1 cellular context compared by ENCODE assay signal in the genomic region with DNA sequence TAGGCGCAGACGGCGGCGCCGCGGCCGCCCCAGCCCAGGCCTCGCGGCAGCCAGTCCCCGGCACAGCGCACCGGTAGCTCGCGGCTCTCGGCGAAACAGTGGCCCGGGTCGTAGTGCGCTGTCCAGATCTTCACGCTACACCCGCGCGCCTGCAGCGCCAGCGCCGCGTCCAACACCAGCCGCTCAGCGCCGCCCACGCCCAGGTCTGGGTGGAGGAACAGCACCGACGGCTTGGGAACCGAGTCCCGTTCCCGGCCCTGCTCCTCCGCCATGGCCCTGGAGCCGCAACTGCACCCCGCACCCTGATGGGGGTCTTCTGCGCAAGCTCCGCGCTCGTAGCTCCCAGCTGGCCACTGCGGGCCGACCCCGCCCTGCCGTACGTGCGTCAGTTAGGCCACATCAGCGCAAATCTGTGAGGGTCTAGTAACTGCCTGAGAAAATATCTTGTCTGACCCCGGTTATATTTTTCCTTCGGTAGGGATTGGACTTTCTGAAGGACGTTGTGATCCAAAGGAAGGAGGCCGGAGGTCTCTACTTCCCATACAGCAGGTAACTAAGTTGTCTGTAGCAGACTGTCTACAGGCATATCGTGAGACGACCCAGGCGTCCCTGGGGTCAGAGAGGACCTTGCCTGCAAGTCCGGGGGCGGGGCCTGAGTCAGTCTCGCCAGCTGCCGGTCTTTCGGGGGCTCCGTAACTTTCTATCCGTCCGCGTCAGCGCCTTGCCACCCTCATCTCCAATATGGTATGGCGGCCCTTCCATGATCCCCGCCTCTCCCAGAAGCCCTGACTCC.
A peak's percentile ranks its signal among the peaks of the same experiment; 100 is the strongest.
TF ChIP-seq lines count a peak whose summit lies in the region.

A gene with protein sequence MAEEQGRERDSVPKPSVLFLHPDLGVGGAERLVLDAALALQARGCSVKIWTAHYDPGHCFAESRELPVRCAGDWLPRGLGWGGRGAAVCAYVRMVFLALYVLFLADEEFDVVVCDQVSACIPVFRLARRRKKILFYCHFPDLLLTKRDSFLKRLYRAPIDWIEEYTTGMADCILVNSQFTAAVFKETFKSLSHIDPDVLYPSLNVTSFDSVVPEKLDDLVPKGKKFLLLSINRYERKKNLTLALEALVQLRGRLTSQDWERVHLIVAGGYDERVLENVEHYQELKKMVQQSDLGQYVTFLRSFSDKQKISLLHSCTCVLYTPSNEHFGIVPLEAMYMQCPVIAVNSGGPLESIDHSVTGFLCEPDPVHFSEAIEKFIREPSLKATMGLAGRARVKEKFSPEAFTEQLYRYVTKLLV (minus strand): TSS at position 320 of the 793 bp plus-strand sequence. CDS start 48 bp downstream, at position 272.
A gene (plus strand): TSS at position 660 of the 793 bp plus-strand sequence. CDS start 82 bp downstream, at position 742.

TF ChIP-seq in K562, 482 proteins besides CTCF, POLR2A, EP300 and RAD21 (continued from another document and continues in another):
- TF ChIP-seq, protein P1, sequence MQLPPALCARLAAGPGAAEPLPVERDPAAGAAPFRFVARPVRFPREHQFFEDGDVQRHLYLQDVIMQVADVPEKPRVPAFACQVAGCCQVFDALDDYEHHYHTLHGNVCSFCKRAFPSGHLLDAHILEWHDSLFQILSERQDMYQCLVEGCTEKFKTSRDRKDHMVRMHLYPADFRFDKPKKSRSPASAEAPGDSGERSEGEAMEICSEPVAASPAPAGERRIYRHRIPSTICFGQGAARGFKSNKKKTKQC (CRISPR knock-in tag; IDR thresholded peaks at IDR 0.05), result no peak
- TF ChIP-seq RBBP5 (IDR thresholded peaks at IDR 0.05; ENCODE audit: borderline replicate concordance, insufficient read depth, low read length, poor library complexity, severe bottlenecking) (peak; percentile 88), NEUROD1 (IDR thresholded peaks at IDR 0.05; ENCODE audit: borderline replicate concordance, low read depth, low read length, partially characterized antibody) (peak; percentile 90), YY1 (IDR thresholded peaks at IDR 0.05; ENCODE audit: borderline replicate concordance in 1 of 3, control insufficient read depth in 1 of 3, extremely low read depth in 1 of 3, insufficient read depth in 3 of 3, insufficient read length in 1 of 3, insufficient replicate concordance in 2 of 3, low read depth in 1 of 3, low read length in 2 of 3) (peak; percentile 30 to 81 (median 65)), KLF1 (tag; IDR thresholded peaks at IDR 0.05) (peak; percentile 66; the same call in 1 of the 2 replicates), ZNF24 (IDR thresholded peaks at IDR 0.05) (0 out of 2 replicates have a peak, but pooled peaks have one; percentile 49), CHCHD3 (CRISPR knock-in tag; IDR thresholded peaks at IDR 0.05) (no peak), MAFG (tag; conservative IDR thresholded peaks at IDR 0.05) (peak; percentile 72), ZNF584 (CRISPR knock-in tag; IDR thresholded peaks at IDR 0.05; ENCODE audit: low read depth) (no peak), ZNF41 (CRISPR knock-in tag; conservative IDR thresholded peaks at IDR 0.05) (no peak), ZNF12 (CRISPR knock-in tag; IDR thresholded peaks at IDR 0.05) (0 out of 2 replicates have a peak, but pooled peaks have one; percentile 16), HSF4 (CRISPR knock-in tag; IDR thresholded peaks at IDR 0.05; ENCODE audit: borderline replicate concordance) (no peak), HCFC1 (IDR thresholded peaks at IDR 0.05; ENCODE audit: low read depth, low read length) (peak; percentile 67; the same call in 1 of the 2 replicates), ZNF232 (CRISPR knock-in tag; IDR thresholded peaks at IDR 0.05) (0 out of 2 replicates have a peak, but pooled peaks have one; percentile 79), SIN3A (IDR thresholded peaks at IDR 0.05; ENCODE audit: borderline replicate concordance in 2 of 2, control insufficient read depth in 1 of 2, low read depth in 2 of 2, low read length in 2 of 2) (peak; percentile 45 to 98; a peak in 3 of 4 replicates), FOXK1 (CRISPR knock-in tag; IDR thresholded peaks at IDR 0.05; ENCODE audit: borderline replicate concordance) (peak; percentile 29; the same call in 1 of the 2 replicates), NONO (IDR thresholded peaks at IDR 0.05; ENCODE audit: low read depth in 2 of 2, low read length in 1 of 2) (peak in 1 of 2 experiments; percentile 81; a peak in 2 of 4 replicates), TCF7L2 (IDR thresholded peaks at IDR 0.05; ENCODE audit: low read depth, low read length) (no peak), HDAC3 (IDR thresholded peaks at IDR 0.05; ENCODE audit: borderline replicate concordance, partially characterized antibody) (peak; percentile 58), RB1 (IDR thresholded peaks at IDR 0.05; ENCODE audit: low read depth) (peak; percentile 53), DIDO1 (tag; IDR thresholded peaks at IDR 0.05; ENCODE audit: low read depth) (peak; percentile 77), NR2F6 (CRISPR knock-in tag; IDR thresholded peaks at IDR 0.05) (no peak), CHD1 (IDR thresholded peaks at IDR 0.05; ENCODE audit: low read length) (peak; percentile 24), PHF20 (IDR thresholded peaks at IDR 0.05; ENCODE audit: partially characterized antibody) (peak; percentile 75), POLR2G (IDR thresholded peaks at IDR 0.05; ENCODE audit: low read depth, low read length) (peak; percentile 97), TEAD4 (IDR thresholded peaks at IDR 0.05; ENCODE audit: low read length) (peak; percentile 14; the same call in 1 of the 2 replicates), TEAD4 (CRISPR knock-in tag; IDR thresholded peaks at IDR 0.05; ENCODE audit: borderline replicate concordance) (no peak), MAZ (CRISPR knock-in tag; conservative IDR thresholded peaks at IDR 0.05 in 1 of 2, IDR thresholded peaks at IDR 0.05 in 1 of 2) (peak; percentile 77 to 82), NCOR1 (IDR thresholded peaks at IDR 0.05) (peak; percentile 14; the same call in 1 of the 2 replicates), OTX1 (CRISPR knock-in tag; IDR thresholded peaks at IDR 0.05) (0 out of 2 replicates have a peak, but pooled peaks have one; percentile 14), MBD2 (IDR thresholded peaks at IDR 0.05; ENCODE audit: borderline replicate concordance, low read depth) (peak; percentile 35; the same call in 1 of the 2 replicates)
- TF ChIP-seq, protein P2, sequence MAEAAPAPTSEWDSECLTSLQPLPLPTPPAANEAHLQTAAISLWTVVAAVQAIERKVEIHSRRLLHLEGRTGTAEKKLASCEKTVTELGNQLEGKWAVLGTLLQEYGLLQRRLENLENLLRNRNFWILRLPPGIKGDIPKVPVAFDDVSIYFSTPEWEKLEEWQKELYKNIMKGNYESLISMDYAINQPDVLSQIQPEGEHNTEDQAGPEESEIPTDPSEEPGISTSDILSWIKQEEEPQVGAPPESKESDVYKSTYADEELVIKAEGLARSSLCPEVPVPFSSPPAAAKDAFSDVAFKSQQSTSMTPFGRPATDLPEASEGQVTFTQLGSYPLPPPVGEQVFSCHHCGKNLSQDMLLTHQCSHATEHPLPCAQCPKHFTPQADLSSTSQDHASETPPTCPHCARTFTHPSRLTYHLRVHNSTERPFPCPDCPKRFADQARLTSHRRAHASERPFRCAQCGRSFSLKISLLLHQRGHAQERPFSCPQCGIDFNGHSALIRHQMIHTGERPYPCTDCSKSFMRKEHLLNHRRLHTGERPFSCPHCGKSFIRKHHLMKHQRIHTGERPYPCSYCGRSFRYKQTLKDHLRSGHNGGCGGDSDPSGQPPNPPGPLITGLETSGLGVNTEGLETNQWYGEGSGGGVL (CRISPR knock-in tag; IDR thresholded peaks at IDR 0.05), result no peak
- TF ChIP-seq, protein P3, sequence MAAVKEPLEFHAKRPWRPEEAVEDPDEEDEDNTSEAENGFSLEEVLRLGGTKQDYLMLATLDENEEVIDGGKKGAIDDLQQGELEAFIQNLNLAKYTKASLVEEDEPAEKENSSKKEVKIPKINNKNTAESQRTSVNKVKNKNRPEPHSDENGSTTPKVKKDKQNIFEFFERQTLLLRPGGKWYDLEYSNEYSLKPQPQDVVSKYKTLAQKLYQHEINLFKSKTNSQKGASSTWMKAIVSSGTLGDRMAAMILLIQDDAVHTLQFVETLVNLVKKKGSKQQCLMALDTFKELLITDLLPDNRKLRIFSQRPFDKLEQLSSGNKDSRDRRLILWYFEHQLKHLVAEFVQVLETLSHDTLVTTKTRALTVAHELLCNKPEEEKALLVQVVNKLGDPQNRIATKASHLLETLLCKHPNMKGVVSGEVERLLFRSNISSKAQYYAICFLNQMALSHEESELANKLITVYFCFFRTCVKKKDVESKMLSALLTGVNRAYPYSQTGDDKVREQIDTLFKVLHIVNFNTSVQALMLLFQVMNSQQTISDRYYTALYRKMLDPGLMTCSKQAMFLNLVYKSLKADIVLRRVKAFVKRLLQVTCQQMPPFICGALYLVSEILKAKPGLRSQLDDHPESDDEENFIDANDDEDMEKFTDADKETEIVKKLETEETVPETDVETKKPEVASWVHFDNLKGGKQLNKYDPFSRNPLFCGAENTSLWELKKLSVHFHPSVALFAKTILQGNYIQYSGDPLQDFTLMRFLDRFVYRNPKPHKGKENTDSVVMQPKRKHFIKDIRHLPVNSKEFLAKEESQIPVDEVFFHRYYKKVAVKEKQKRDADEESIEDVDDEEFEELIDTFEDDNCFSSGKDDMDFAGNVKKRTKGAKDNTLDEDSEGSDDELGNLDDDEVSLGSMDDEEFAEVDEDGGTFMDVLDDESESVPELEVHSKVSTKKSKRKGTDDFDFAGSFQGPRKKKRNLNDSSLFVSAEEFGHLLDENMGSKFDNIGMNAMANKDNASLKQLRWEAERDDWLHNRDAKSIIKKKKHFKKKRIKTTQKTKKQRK (IDR thresholded peaks at IDR 0.05; ENCODE audit: borderline replicate concordance, low read depth, low read length), result no peak
- TF ChIP-seq, protein P4, sequence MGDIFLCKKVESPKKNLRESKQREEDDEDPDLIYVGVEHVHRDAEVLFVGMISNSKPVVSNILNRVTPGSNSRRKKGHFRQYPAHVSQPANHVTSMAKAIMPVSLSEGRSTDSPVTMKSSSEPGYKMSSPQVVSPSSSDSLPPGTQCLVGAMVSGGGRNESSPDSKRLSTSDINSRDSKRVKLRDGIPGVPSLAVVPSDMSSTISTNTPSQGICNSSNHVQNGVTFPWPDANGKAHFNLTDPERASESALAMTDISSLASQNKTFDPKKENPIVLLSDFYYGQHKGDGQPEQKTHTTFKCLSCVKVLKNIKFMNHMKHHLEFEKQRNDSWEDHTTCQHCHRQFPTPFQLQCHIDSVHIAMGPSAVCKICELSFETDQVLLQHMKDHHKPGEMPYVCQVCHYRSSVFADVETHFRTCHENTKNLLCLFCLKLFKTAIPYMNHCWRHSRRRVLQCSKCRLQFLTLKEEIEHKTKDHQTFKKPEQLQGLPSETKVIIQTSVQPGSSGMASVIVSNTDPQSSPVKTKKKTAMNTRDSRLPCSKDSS (IDR thresholded peaks at IDR 0.05; ENCODE audit: low read depth, partially characterized antibody), result no peak
- TF ChIP-seq, protein P5, sequence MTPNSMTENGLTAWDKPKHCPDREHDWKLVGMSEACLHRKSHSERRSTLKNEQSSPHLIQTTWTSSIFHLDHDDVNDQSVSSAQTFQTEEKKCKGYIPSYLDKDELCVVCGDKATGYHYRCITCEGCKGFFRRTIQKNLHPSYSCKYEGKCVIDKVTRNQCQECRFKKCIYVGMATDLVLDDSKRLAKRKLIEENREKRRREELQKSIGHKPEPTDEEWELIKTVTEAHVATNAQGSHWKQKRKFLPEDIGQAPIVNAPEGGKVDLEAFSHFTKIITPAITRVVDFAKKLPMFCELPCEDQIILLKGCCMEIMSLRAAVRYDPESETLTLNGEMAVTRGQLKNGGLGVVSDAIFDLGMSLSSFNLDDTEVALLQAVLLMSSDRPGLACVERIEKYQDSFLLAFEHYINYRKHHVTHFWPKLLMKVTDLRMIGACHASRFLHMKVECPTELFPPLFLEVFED (CRISPR knock-in tag; conservative IDR thresholded peaks at IDR 0.05), result no peak
- TF ChIP-seq, protein P6, sequence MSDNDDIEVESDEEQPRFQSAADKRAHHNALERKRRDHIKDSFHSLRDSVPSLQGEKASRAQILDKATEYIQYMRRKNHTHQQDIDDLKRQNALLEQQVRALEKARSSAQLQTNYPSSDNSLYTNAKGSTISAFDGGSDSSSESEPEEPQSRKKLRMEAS (CRISPR knock-in tag; IDR thresholded peaks at IDR 0.05), result peak; percentile 63
- TF ChIP-seq, protein P7, sequence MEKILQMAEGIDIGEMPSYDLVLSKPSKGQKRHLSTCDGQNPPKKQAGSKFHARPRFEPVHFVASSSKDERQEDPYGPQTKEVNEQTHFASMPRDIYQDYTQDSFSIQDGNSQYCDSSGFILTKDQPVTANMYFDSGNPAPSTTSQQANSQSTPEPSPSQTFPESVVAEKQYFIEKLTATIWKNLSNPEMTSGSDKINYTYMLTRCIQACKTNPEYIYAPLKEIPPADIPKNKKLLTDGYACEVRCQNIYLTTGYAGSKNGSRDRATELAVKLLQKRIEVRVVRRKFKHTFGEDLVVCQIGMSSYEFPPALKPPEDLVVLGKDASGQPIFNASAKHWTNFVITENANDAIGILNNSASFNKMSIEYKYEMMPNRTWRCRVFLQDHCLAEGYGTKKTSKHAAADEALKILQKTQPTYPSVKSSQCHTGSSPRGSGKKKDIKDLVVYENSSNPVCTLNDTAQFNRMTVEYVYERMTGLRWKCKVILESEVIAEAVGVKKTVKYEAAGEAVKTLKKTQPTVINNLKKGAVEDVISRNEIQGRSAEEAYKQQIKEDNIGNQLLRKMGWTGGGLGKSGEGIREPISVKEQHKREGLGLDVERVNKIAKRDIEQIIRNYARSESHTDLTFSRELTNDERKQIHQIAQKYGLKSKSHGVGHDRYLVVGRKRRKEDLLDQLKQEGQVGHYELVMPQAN (IDR thresholded peaks at IDR 0.05; ENCODE audit: borderline replicate concordance), result peak; percentile 53; the same call in 1 of the 2 replicates
- TF ChIP-seq, protein P8, sequence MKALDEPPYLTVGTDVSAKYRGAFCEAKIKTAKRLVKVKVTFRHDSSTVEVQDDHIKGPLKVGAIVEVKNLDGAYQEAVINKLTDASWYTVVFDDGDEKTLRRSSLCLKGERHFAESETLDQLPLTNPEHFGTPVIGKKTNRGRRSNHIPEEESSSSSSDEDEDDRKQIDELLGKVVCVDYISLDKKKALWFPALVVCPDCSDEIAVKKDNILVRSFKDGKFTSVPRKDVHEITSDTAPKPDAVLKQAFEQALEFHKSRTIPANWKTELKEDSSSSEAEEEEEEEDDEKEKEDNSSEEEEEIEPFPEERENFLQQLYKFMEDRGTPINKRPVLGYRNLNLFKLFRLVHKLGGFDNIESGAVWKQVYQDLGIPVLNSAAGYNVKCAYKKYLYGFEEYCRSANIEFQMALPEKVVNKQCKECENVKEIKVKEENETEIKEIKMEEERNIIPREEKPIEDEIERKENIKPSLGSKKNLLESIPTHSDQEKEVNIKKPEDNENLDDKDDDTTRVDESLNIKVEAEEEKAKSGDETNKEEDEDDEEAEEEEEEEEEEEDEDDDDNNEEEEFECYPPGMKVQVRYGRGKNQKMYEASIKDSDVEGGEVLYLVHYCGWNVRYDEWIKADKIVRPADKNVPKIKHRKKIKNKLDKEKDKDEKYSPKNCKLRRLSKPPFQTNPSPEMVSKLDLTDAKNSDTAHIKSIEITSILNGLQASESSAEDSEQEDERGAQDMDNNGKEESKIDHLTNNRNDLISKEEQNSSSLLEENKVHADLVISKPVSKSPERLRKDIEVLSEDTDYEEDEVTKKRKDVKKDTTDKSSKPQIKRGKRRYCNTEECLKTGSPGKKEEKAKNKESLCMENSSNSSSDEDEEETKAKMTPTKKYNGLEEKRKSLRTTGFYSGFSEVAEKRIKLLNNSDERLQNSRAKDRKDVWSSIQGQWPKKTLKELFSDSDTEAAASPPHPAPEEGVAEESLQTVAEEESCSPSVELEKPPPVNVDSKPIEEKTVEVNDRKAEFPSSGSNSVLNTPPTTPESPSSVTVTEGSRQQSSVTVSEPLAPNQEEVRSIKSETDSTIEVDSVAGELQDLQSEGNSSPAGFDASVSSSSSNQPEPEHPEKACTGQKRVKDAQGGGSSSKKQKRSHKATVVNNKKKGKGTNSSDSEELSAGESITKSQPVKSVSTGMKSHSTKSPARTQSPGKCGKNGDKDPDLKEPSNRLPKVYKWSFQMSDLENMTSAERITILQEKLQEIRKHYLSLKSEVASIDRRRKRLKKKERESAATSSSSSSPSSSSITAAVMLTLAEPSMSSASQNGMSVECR (CRISPR knock-in tag; IDR thresholded peaks at IDR 0.05), result peak; percentile 93
